In the genomic region with DNA sequence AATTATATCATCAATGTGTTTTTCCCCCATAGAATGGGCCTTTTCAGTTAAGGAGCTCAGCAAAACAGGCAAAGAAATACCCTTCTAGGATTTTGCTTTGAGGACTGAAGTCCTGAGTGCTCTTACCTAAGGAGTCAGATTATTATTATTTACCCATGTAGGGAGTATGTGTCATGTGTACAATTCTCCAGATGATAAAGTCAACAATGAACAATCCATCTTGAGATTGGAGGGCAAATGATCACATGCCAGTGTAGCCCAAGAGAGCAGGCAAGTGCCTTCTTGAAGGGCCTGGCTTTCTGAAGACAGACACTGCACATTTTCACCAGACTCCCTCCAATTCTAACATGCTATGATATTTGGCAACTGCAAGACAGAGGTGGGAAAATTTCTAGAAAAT, we compare ENCODE assay signal across 19 cellular contexts.
"Had no signal": no experiment of that assay in that cellular context is flagged by ENCODE, and none has a peak within 500 bp of the region (broad histone marks: within the 10 kb centered on the region; RNA-seq: fewer than 3 reads in every experiment).

No MANE protein-coding gene starts in this region.

- H3K36me3 ChIP-seq: left ventricle myocardium inferior, pancreas, prostate gland, right lobe of liver, thyroid gland, uterus had no signal

- H3K9me3 ChIP-seq: left ventricle myocardium inferior, pancreas, prostate gland, right lobe of liver, suprapubic skin, thyroid gland, uterus had no signal

- DNase-seq: effector CD4-positive, alpha-beta T cell; glutamatergic neuron; islet precursor cell; left ventricle myocardium inferior; mesendoderm; naive B cell; occipital lobe; pancreas; right lobe of liver; stimulated activated CD4-positive, alpha-beta T cell treated with anti-CD3 and anti-CD28 coated beads, Interleukin-4, amount 100 ng/mL, for 1 hour; stimulated activated CD8-positive, alpha-beta memory T cell treated with anti-CD3 and anti-CD28 coated beads, Interleukin-4, amount 100 ng/mL, for 48 hours; stimulated activated naive CD8-positive, alpha-beta T cell treated with anti-CD3 and anti-CD28 coated beads, Interleukin-15, Interleukin-2, amounts not matched to agents 100 U/mL and 50 U/mL, for 24 hours; thyroid gland; uterus had no signal

- H3K4me3 ChIP-seq: coronary artery, left ventricle myocardium inferior, pancreas, prostate gland, right lobe of liver, suprapubic skin, thyroid gland, uterus had no signal

- H3K27ac ChIP-seq: coronary artery, left ventricle myocardium inferior, pancreas, prostate gland, right lobe of liver, suprapubic skin, thyroid gland, uterus had no signal

- H3K27me3 ChIP-seq: pancreas, right lobe of liver, suprapubic skin, thyroid gland, uterus had no signal

- H3K4me1 ChIP-seq: pancreas, prostate gland, right lobe of liver, suprapubic skin, thyroid gland, uterus had no signal

- ATAC-seq: esophagus mucosa; pancreas; right lobe of liver; stimulated activated effector memory CD8-positive, alpha-beta T cell treated with anti-CD3 and anti-CD28 coated beads, Interleukin-12 subunit alpha, Interleukin-12 subunit beta, amount 100 ng/mL, for 72 hours; stimulated activated naive CD8-positive, alpha-beta T cell treated with anti-CD3 and anti-CD28 coated beads, Interleukin-15, Interleukin-2, amounts not matched to agents 100 U/mL and 50 U/mL, for 24 hours had no signal
